Comparison of ENCODE assay signal across 15 cellular contexts in the genomic region with DNA sequence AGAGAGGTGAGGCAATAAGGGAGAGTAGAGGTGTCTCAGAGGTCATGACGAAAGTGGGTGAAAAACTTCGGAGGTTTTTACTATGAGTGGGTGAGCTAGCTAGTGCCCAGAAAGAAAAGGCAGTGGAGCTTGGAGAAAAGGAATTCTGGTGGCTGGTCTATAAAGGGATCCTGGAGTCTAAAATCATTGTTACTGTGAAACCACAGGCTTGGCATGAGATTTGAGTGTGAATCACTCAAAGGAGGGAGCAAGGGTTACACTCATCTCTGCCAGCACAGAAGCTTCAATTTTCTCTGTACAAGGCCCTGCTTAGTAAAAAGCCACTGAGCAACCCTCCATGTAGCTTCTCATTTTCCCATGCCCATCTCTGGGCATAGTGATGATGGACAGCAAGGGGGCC. TPM values are rescaled to one million over a fixed set of nuclear protein-coding genes. Genes with fewer than 3 reads are reported as not detected.
A peak's percentile ranks its signal among the peaks of the same experiment; 100 is the strongest.
DNase-seq lines count a peak whose midpoint lies in the region; ATAC-seq and TF ChIP-seq lines count a peak whose summit lies in the region.
"Had no signal": no experiment of that assay in that cellular context is flagged by ENCODE, and none has a peak within 500 bp of the region (broad histone marks: within the 10 kb centered on the region; RNA-seq: fewer than 3 reads in every experiment).

No MANE protein-coding gene starts in this region.

- TF ChIP-seq CTCF in AG09319 (IDR thresholded peaks at IDR 0.05; ENCODE audit: low read depth, low read length), result no peak
- TF ChIP-seq CTCF in cardiac fibroblast (IDR thresholded peaks at IDR 0.05; ENCODE audit: low read depth, low read length), result peak; percentile 3
- no peak for TF ChIP-seq CTCF in endodermal cell (conservative IDR thresholded peaks at IDR 0.05)

- no peaks in the 10 kb centered on the region for H3K36me3 ChIP-seq in endodermal cell (ENCODE audit: control insufficient read depth, insufficient read depth, low read length)
- H3K36me3 ChIP-seq: BE2C, pancreas, WERI-Rb-1 had no signal

- ATAC-seq in activated naive CD4-positive, alpha-beta T cell treated with anti-CD3 and anti-CD28 coated beads, Interleukin-2, amount 50 U/mL, for 72 hours, result no peak
- ATAC-seq: pancreas had no signal

- no peak overlapping the region for H3K9ac ChIP-seq in endodermal cell (ENCODE audit: extremely low read depth, low read length, poor library complexity, severe bottlenecking)

- no peaks in the 10 kb centered on the region for H3K4me1 Mint-ChIP-seq in endodermal cell
- H3K4me1 Mint-ChIP-seq: activated naive CD4-positive, alpha-beta T cell treated with anti-CD3 and anti-CD28 coated beads, Interleukin-2, amount 10 ng/mL, durations not matched to agents 7 days and 5 days had no signal

- no peak overlapping the region for H3K27ac Mint-ChIP-seq in activated naive CD4-positive, alpha-beta T cell treated with anti-CD3 and anti-CD28 coated beads, Interleukin-2, amount 50 U/mL, for 72 hours
- H3K27ac Mint-ChIP-seq in endodermal cell, result no peak overlapping the region
- H3K27ac Mint-ChIP-seq: activated naive CD4-positive, alpha-beta T cell treated with anti-CD3 and anti-CD28 coated beads, Interleukin-2, amount 10 ng/mL, durations not matched to agents 7 days and 5 days; mesothelial cell of epicardium had no signal

- 94 to 100% methylated on average over 2 of the region's 2 CpGs for WGBS in endodermal cell (ENCODE audit: insufficient coverage in 1 of 2, insufficient read length in 1 of 2), 2 experiments

- H3K36me3 Mint-ChIP-seq in activated naive CD4-positive, alpha-beta T cell treated with anti-CD3 and anti-CD28 coated beads, Interleukin-2, amount 50 U/mL, for 72 hours, result peaks cover 24% of the 10 kb centered on the region in 2 donors
- H3K36me3 Mint-ChIP-seq in endodermal cell (ENCODE audit: low read depth), result no peaks in the 10 kb centered on the region
- H3K36me3 Mint-ChIP-seq: mesothelial cell of epicardium had no signal

- peaks cover 12 to 16% of the 10 kb centered on the region in 2 donors for H3K9me3 Mint-ChIP-seq in activated naive CD4-positive, alpha-beta T cell treated with anti-CD3 and anti-CD28 coated beads, Interleukin-2, amount 50 U/mL, for 72 hours
- peaks cover 16% of the 10 kb centered on the region for H3K9me3 Mint-ChIP-seq in endodermal cell

- peak; percentile 12 for DNase-seq in AG09319 (ENCODE audit: extremely low read depth, low read depth)
- peak; percentile 71 for DNase-seq in LHCN-M2 (ENCODE audit: low read depth)
- DNase-seq in cardiac fibroblast (ENCODE audit: low read depth in 2 of 2), result peak; percentile 74 to 81
- DNase-seq in kidney glomerular epithelial cell (lab: John Stamatoyannopoulos, UW), result peak; percentile 83
- no peak for DNase-seq in NCI-H187 (lab: John Stamatoyannopoulos, UW)
- DNase-seq in mucosa of gallbladder (ENCODE audit: low spot score), result no peak
- DNase-seq in activated naive CD4-positive, alpha-beta T cell treated with anti-CD3 and anti-CD28 coated beads, Interleukin-2, amount 50 U/mL, for 72 hours (ENCODE audit: low spot score in 2 of 2), result no peak
- no peak for DNase-seq in endodermal cell
- DNase-seq: activated naive CD4-positive, alpha-beta T cell treated with anti-CD3 and anti-CD28 coated beads, Interleukin-2, amount 10 ng/mL, durations not matched to agents 7 days and 5 days; BE2C; DMS53; pancreas; stimulated activated CD4-positive, alpha-beta T cell treated with anti-CD3 and anti-CD28 coated beads, Interleukin-12 subunit alpha, Interleukin-12 subunit beta, amount 100 ng/mL, for 4 hours; WERI-Rb-1 had no signal

- H3K9me3 ChIP-seq in endodermal cell (ENCODE audit: control insufficient read depth, low read length), result peaks cover 12% of the 10 kb centered on the region
- H3K9me3 ChIP-seq: BE2C, pancreas had no signal

- no peak overlapping the region for H3K4me3 Mint-ChIP-seq in endodermal cell
- H3K4me3 Mint-ChIP-seq: activated naive CD4-positive, alpha-beta T cell treated with anti-CD3 and anti-CD28 coated beads, Interleukin-2, amount 10 ng/mL, durations not matched to agents 7 days and 5 days; mesothelial cell of epicardium had no signal

- no peaks in the 10 kb centered on the region for H3K4me1 ChIP-seq in endodermal cell (ENCODE audit: control insufficient read depth, insufficient read depth, low read length)
- H3K4me1 ChIP-seq: pancreas had no signal

- H3K27me3 Mint-ChIP-seq in endodermal cell (ENCODE audit: insufficient read depth), result peaks cover 3% of the 10 kb centered on the region

- H3K4me3 ChIP-seq in cardiac fibroblast (replicated peaks in 1 of 2; ENCODE audit: low read depth in 2 of 2, low read length in 2 of 2) (no peak overlapping the region), endodermal cell (ENCODE audit: low read length) (no peak overlapping the region)
- H3K4me3 ChIP-seq: pancreas had no signal

- H3K27ac ChIP-seq in endodermal cell (ENCODE audit: low read depth, low read length), result no peak overlapping the region
- H3K27ac ChIP-seq: pancreas, WERI-Rb-1 had no signal

- no peaks in the 10 kb centered on the region for H3K27me3 ChIP-seq in endodermal cell (ENCODE audit: control insufficient read depth, insufficient read depth, low read length, poor library complexity, severe bottlenecking)
- H3K27me3 ChIP-seq: BE2C, pancreas had no signal

RNA-seq across cellular contexts. Expression of gene CD83, which starts 47.5 kb away (rescaled TPM):
- total RNA-seq in LHCN-M2 (2014; rRNA removed) (0.38 and 0.57 TPM in 2 replicates), mucosa of gallbladder (5.8 TPM), endodermal cell (1 to 10 TPM; 2.8 to 7.0 TPM)
- polyA plus RNA-seq in LHCN-M2 (2012), result 0.55 TPM
- total RNA-seq in activated naive CD4-positive, alpha-beta T cell treated with anti-CD3 and anti-CD28 coated beads, Interleukin-2, amount 50 U/mL, for 72 hours, result 10 to 100 TPM in 1 of 2 donors, 1 to 10 TPM in 1; 8.9 to 13.8 TPM
- 7.9 TPM for polyA plus RNA-seq in endodermal cell (2013, experiment 1 of 2)
- 7.2 TPM for polyA plus RNA-seq in endodermal cell (2013, experiment 2 of 2)

Comparison
In these comparisons a context has a peak if more than half of its experiments do, and no peak if none do; other contexts are left out.
1. DNase-seq: peak in AG09319 (single experiment), LHCN-M2 (single experiment), cardiac fibroblast (2 of 2) and kidney glomerular epithelial cell (single experiment); none in NCI-H187 (0 of 2), mucosa of gallbladder (single experiment), activated naive CD4-positive, alpha-beta T cell treated with anti-CD3 and anti-CD28 coated beads, Interleukin-2, amount 50 U/mL, for 72 hours (0 of 2) and endodermal cell (single experiment).